In the genomic region with DNA sequence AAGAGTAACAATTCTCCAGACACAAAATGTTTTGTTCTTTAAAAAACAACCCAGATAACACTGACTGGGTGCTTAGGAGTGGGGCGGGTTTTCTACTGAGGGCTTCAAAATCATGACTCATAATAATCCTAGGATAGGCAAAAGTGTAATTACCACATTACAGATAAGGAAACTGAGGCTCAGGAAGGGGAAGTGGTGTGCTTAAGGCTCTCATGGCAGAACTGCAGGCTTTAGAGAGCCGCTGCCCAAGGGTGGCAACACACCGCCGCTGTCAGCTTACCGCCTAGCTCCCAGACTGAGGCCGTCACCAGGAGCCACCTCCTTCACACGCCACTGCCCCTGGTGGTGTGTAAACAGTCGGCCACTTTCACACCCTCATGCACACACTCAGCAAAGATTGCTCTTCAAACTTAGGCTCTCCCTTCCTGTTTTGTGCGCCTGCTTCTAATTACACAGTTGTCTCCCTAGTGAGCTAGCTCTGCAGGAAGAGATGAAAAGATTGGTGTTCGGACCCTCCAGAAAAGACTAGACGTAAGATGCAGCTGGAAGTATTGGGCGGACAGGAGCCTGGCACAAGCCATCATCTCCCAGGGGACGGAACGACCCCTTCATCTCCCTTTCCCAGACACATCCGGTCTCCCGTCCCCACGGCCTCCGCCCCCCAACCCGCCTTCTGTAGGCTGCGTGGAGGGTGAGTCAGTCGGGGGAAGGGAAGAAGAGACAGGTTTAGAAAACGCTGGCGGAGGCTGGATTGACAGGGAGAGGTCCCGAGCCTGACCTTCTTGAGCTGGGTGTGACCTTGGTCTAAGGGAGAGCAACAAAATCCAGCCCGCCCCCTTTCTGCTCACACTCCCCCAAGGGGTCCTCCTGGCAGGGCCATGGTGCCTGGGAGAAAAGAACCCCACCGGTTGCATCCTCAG, we compare ENCODE assay signal across 9 cellular contexts.
DNase-seq lines count a peak whose midpoint lies in the region; ATAC-seq, FAIRE-seq and TF ChIP-seq lines count a peak whose summit lies in the region.
"Had no signal": no experiment of that assay in that cellular context is flagged by ENCODE, and none has a peak within 500 bp of the region (broad histone marks: within the 10 kb centered on the region; RNA-seq: fewer than 3 reads in every experiment).

No MANE protein-coding gene starts in this region.

- peak overlapping the region; percentile 18 for H3K4me3 Mint-ChIP-seq in activated CD4-positive, alpha-beta T cell treated with anti-CD3 and anti-CD28 coated beads, Interleukin-2, amount 10 ng/mL, durations not matched to agents 24 days and 14 days
- H3K4me3 Mint-ChIP-seq: CD4-positive, CD25-positive, alpha-beta regulatory T cell had no signal

- H3K9me1 ChIP-seq in keratinocyte (ENCODE audit: control insufficient read depth, extremely low read depth, insufficient read depth, low read length) = no peaks in the 10 kb centered on the region

- intact Hi-C loops in activated CD4-positive, alpha-beta T cell treated with anti-CD3 and anti-CD28 coated beads, Interleukin-2, amount 10 ng/mL, durations not matched to agents 24 days and 14 days (cut with micrococcal nuclease) = loop anchor here (1.0 to 5.0 kb wide), 4 partner anchors 21 to 458 kb away; a partner anchor contains a TSS

- H2AFZ ChIP-seq in keratinocyte (ENCODE audit: control insufficient read depth, low read length) = no peak overlapping the region

- no peaks in the 10 kb centered on the region for H4K20me1 ChIP-seq in keratinocyte (ENCODE audit: control insufficient read depth, extremely low read depth, insufficient read depth, low read length)

- peak overlapping the region in 1 of 4 donors; percentile 5 for H3K4me3 ChIP-seq in Peyer's patch
- no peak overlapping the region for H3K4me3 ChIP-seq in keratinocyte (ENCODE audit: control insufficient read depth in 2 of 3, extremely low read depth in 1 of 3, insufficient read depth in 2 of 3, low read depth in 1 of 3, low read length in 3 of 3)
- H3K4me3 ChIP-seq in thoracic aorta = peak overlapping the region; percentile 67

- DNase-seq in activated CD4-positive, alpha-beta T cell treated with anti-CD3 and anti-CD28 coated beads, Interleukin-2, amount 10 ng/mL, durations not matched to agents 24 days and 14 days = no peak
- DNase-seq in activated CD4-positive, alpha-beta T cell treated with anti-CD3 and anti-CD28 coated beads, Interleukin-2, amount 50 U/mL, for 1 hour = no peak
- DNase-seq in Peyer's patch (peak in 2 of 3 donors; percentile 55 to 74), keratinocyte (ENCODE audit: low read depth, low spot score) (no peak), thoracic aorta (ENCODE audit: low spot score) (peak; percentile 35), GM19238 (ENCODE audit: insufficient read length, low spot score) (no peak)
- no peak for DNase-seq in activated CD4-positive, CD25-positive, alpha-beta regulatory T cell (lab: John Stamatoyannopoulos, UW)
- DNase-seq: CD4-positive, CD25-positive, alpha-beta regulatory T cell had no signal

- peak in 3 of 6 experiments; percentile 7 to 26 (median 22) for TF ChIP-seq CTCF in Peyer's patch (IDR thresholded peaks at IDR 0.05)
- TF ChIP-seq CTCF in keratinocyte (optimal IDR thresholded peaks at IDR 0.05 in 1 of 3, IDR thresholded peaks at IDR 0.05 in 1 of 3, conservative IDR thresholded peaks at IDR 0.05 in 1 of 3; ENCODE audit: extremely low read depth in 1 of 3, insufficient read depth in 2 of 3, low read length in 3 of 3) = peak in 2 of 3 experiments; percentile 13 to 17
- TF ChIP-seq CTCF in thoracic aorta (IDR thresholded peaks at IDR 0.05) = peak; percentile 51

- FAIRE-seq in keratinocyte (lab: Jason Lieb, UNC) = no peak

- H3K9me3 ChIP-seq in Peyer's patch = no peaks in the 10 kb centered on the region
- H3K9me3 ChIP-seq in keratinocyte (ENCODE audit: control insufficient read depth, low read depth, low read length) = no peaks in the 10 kb centered on the region
- H3K9me3 ChIP-seq in thoracic aorta = no peaks in the 10 kb centered on the region

- peak overlapping the region in 1 of 4 donors; percentile 58 for H3K27ac ChIP-seq in Peyer's patch
- H3K27ac ChIP-seq in keratinocyte (ENCODE audit: control insufficient read depth, insufficient read depth, low read length) = no peak overlapping the region
- peak overlapping the region; percentile 91 to 97 for H3K27ac ChIP-seq in thoracic aorta

- no peak overlapping the region for H3K9ac ChIP-seq in keratinocyte (ENCODE audit: control insufficient read depth, extremely low read depth, insufficient read depth, low read length)

- peaks cover 2% of the 10 kb centered on the region for H3K27me3 Mint-ChIP-seq in activated CD4-positive, alpha-beta T cell treated with anti-CD3 and anti-CD28 coated beads, Interleukin-2, amount 10 ng/mL, durations not matched to agents 24 days and 14 days

- H3K27me3 ChIP-seq in Peyer's patch (no peaks in the 10 kb centered on the region), keratinocyte (ENCODE audit: control insufficient read depth, extremely low read depth, insufficient read depth, low read length) (no peaks in the 10 kb centered on the region), thoracic aorta (replicated peaks; ENCODE audit: insufficient read depth) (no peaks in the 10 kb centered on the region)

- H3K27ac Mint-ChIP-seq in activated CD4-positive, alpha-beta T cell treated with anti-CD3 and anti-CD28 coated beads, Interleukin-2, amount 10 ng/mL, durations not matched to agents 24 days and 14 days = peak overlapping the region; percentile 25
- H3K27ac Mint-ChIP-seq: CD4-positive, CD25-positive, alpha-beta regulatory T cell had no signal

- peaks cover 25% of the 10 kb centered on the region for H3K4me1 Mint-ChIP-seq in activated CD4-positive, alpha-beta T cell treated with anti-CD3 and anti-CD28 coated beads, Interleukin-2, amount 10 ng/mL, durations not matched to agents 24 days and 14 days

- H3K9me3 Mint-ChIP-seq in activated CD4-positive, alpha-beta T cell treated with anti-CD3 and anti-CD28 coated beads, Interleukin-2, amount 10 ng/mL, durations not matched to agents 24 days and 14 days = peaks cover 4% of the 10 kb centered on the region
- H3K9me3 Mint-ChIP-seq: CD4-positive, CD25-positive, alpha-beta regulatory T cell had no signal

- TF ChIP-seq POLR2A in Peyer's patch (IDR thresholded peaks at IDR 0.05) = no peak

- H3K36me3 ChIP-seq in Peyer's patch (no peaks in the 10 kb centered on the region), keratinocyte (ENCODE audit: control insufficient read depth in 2 of 2, extremely low read depth in 1 of 2, insufficient read depth in 2 of 2, low read length in 2 of 2) (no peaks in the 10 kb centered on the region), thoracic aorta (no peaks in the 10 kb centered on the region)

- H3K4me1 ChIP-seq in Peyer's patch (no peaks in the 10 kb centered on the region), keratinocyte (ENCODE audit: control insufficient read depth, extremely low read depth, insufficient read depth, low read length) (peaks cover 32% of the 10 kb centered on the region), thoracic aorta (ENCODE audit: control insufficient read depth in 1 of 2, low read depth in 2 of 2) (peaks cover 25 to 66% of the 10 kb centered on the region in 2 donors)

- H3K36me3 Mint-ChIP-seq in activated CD4-positive, alpha-beta T cell treated with anti-CD3 and anti-CD28 coated beads, Interleukin-2, amount 10 ng/mL, durations not matched to agents 24 days and 14 days (ENCODE audit: low read depth) = no peaks in the 10 kb centered on the region
- H3K36me3 Mint-ChIP-seq: CD4-positive, CD25-positive, alpha-beta regulatory T cell had no signal

- peak overlapping the region; percentile 65 for H3K4me2 ChIP-seq in keratinocyte (ENCODE audit: control insufficient read depth, extremely low read depth, insufficient read depth, low read depth, low read length)

- peak; percentile 8 for ATAC-seq in thoracic aorta (ENCODE audit: insufficient number of reproducible peaks, low FRiP score, low read depth)
- ATAC-seq in HG03342 (IDR thresholded peaks at IDR 0.05; ENCODE audit: unreplicated experiment) = no peak

- H3K79me2 ChIP-seq in keratinocyte (ENCODE audit: control insufficient read depth, insufficient read depth, low read length) = no peaks in the 10 kb centered on the region

- dilution Hi-C loops in keratinocyte (cut with MboI; ENCODE audit: extremely low pct_ligation_motif_present, low sequenced_read_pairs) = no loop called here

Comparison
In these comparisons a context has a peak if more than half of its experiments do, and no peak if none do; other contexts are left out.
1. DNase-seq: peak in Peyer's patch (2 of 3) and thoracic aorta (single experiment); none in activated CD4-positive, alpha-beta T cell treated with anti-CD3 and anti-CD28 coated beads, Interleukin-2, amount 10 ng/mL, durations not matched to agents 24 days and 14 days (single experiment), activated CD4-positive, alpha-beta T cell treated with anti-CD3 and anti-CD28 coated beads, Interleukin-2, amount 50 U/mL, for 1 hour (single experiment), keratinocyte (single experiment), GM19238 (single experiment) and activated CD4-positive, CD25-positive, alpha-beta regulatory T cell (0 of 4).